Comparison of ENCODE assay signal across 29 cellular contexts in genomic region chr14:75781096-75781495, GRCh38.
"Had no signal": no experiment of that assay in that cellular context is flagged by ENCODE, and none has a peak within 500 bp of the region (broad histone marks: within the 10 kb centered on the region; RNA-seq: fewer than 3 reads in every experiment).

No MANE protein-coding gene starts in this region.

- H3K27me3 ChIP-seq: neutrophil, ovary, right lobe of liver, sigmoid colon, stomach, thyroid gland, tibial nerve, upper lobe of left lung, vagina had no signal

- H3K27ac ChIP-seq: neutrophil, ovary, parathyroid adenoma, psoas muscle, right lobe of liver, sigmoid colon, stomach, thoracic aorta, thyroid gland, tibial nerve, upper lobe of left lung, vagina had no signal

- H3K27me3 Mint-ChIP-seq: natural killer cell treated with Interleukin-12 subunit alpha and Interleukin-12 subunit beta and Interleukin-15 and Interleukin-18, amount 100 ng/mL, for 72 hours; progenitor cell of endocrine pancreas; stimulated activated naive B cell treated with anti-CD40 and anti-IgM and Interleukin-4, amounts not matched to agents 10 μg/mL and 1 μg/mL and 100 μg/mL, for 72 hours; stimulated activated naive CD8-positive, alpha-beta T cell treated with anti-CD3 and anti-CD28 coated beads, Interleukin-15, Interleukin-2, amounts not matched to agents 100 ng/mL and 50 ng/mL, for 24 hours had no signal

- H3K36me3 ChIP-seq: ovary had no signal

- H3K79me2 ChIP-seq: parathyroid adenoma had no signal

- H3K4me3 ChIP-seq: ovary, psoas muscle, right lobe of liver, sigmoid colon, stomach, thoracic aorta, thyroid gland, tibial nerve, upper lobe of left lung, vagina had no signal

- ATAC-seq: natural killer cell treated with Interleukin-12 subunit alpha and Interleukin-12 subunit beta and Interleukin-15 and Interleukin-18, amount 100 ng/mL, for 72 hours; psoas muscle; right cardiac atrium; right lobe of liver; stimulated activated effector memory CD8-positive, alpha-beta T cell treated with anti-CD3 and anti-CD28 coated beads, Interleukin-12 subunit alpha, Interleukin-12 subunit beta, amount 100 ng/mL, for 72 hours; stimulated activated naive B cell treated with anti-CD40 and anti-IgM and Interleukin-4, amounts not matched to agents 10 μg/mL and 1 μg/mL and 100 μg/mL, for 72 hours had no signal

- H3K9me3 ChIP-seq: neutrophil, ovary, psoas muscle, right lobe of liver, sigmoid colon, stomach, thoracic aorta, thyroid gland, tibial nerve, upper lobe of left lung, vagina had no signal

- H3K27ac Mint-ChIP-seq: natural killer cell treated with Interleukin-12 subunit alpha and Interleukin-12 subunit beta and Interleukin-15 and Interleukin-18, amount 100 ng/mL, for 72 hours; nephron progenitor cell; progenitor cell of endocrine pancreas; stimulated activated effector memory CD8-positive, alpha-beta T cell treated with anti-CD3 and anti-CD28 coated beads, Interleukin-12 subunit alpha, Interleukin-12 subunit beta, amount 100 ng/mL, for 72 hours; stimulated activated naive B cell treated with anti-CD40 and anti-IgM and Interleukin-4, amounts not matched to agents 10 μg/mL and 1 μg/mL and 100 μg/mL, for 72 hours; stimulated activated naive CD8-positive, alpha-beta T cell treated with anti-CD3 and anti-CD28 coated beads, Interleukin-15, Interleukin-2, amounts not matched to agents 100 ng/mL and 50 ng/mL, for 24 hours had no signal

- H3K4me3 Mint-ChIP-seq: natural killer cell treated with Interleukin-12 subunit alpha and Interleukin-12 subunit beta and Interleukin-15 and Interleukin-18, amount 100 ng/mL, for 72 hours; nephron progenitor cell; neural crest cell; stimulated activated effector memory CD8-positive, alpha-beta T cell treated with anti-CD3 and anti-CD28 coated beads, Interleukin-12 subunit alpha, Interleukin-12 subunit beta, amount 100 ng/mL, for 72 hours; stimulated activated naive B cell treated with anti-CD40 and anti-IgM and Interleukin-4, amounts not matched to agents 10 μg/mL and 1 μg/mL and 100 μg/mL, for 72 hours; stimulated activated naive CD8-positive, alpha-beta T cell treated with anti-CD3 and anti-CD28 coated beads, Interleukin-15, Interleukin-2, amounts not matched to agents 100 ng/mL and 50 ng/mL, for 24 hours had no signal

- H3K4me1 Mint-ChIP-seq: stimulated activated effector memory CD8-positive, alpha-beta T cell treated with anti-CD3 and anti-CD28 coated beads, Interleukin-12 subunit alpha, Interleukin-12 subunit beta, amount 100 ng/mL, for 72 hours; stimulated activated naive B cell treated with anti-CD40 and anti-IgM and Interleukin-4, amounts not matched to agents 10 μg/mL and 1 μg/mL and 100 μg/mL, for 72 hours had no signal

- H3K9me3 Mint-ChIP-seq: natural killer cell treated with Interleukin-12 subunit alpha and Interleukin-12 subunit beta and Interleukin-15 and Interleukin-18, amount 100 ng/mL, for 72 hours; neural crest cell; stimulated activated effector memory CD8-positive, alpha-beta T cell treated with anti-CD3 and anti-CD28 coated beads, Interleukin-12 subunit alpha, Interleukin-12 subunit beta, amount 100 ng/mL, for 72 hours; stimulated activated naive CD8-positive, alpha-beta T cell treated with anti-CD3 and anti-CD28 coated beads, Interleukin-15, Interleukin-2, amounts not matched to agents 100 ng/mL and 50 ng/mL, for 24 hours had no signal

- H3K4me1 ChIP-seq: parathyroid adenoma, right lobe of liver, sigmoid colon, stomach, thyroid gland, tibial nerve, upper lobe of left lung, vagina had no signal

- H2AFZ ChIP-seq: parathyroid adenoma had no signal

- DNase-seq: nephron progenitor cell; nucleus accumbens; ovary; posterior cingulate gyrus; psoas muscle; right cardiac atrium; right lobe of liver; sigmoid colon; small intestine; stimulated activated CD4-positive, alpha-beta T cell treated with anti-CD3 and anti-CD28 coated beads, Interleukin-15, amount 100 ng/mL, for 24 hours; stimulated activated CD4-positive, alpha-beta T cell treated with anti-CD3 and anti-CD28 coated beads, Interleukin-2, amount 100 ng/mL, for 24 hours; stimulated activated CD4-positive, alpha-beta T cell treated with anti-CD3 and anti-CD28 coated beads, Interleukin-2, amount 100 ng/mL, for 48 hours; stimulated activated CD4-positive, alpha-beta T cell treated with anti-CD3 and anti-CD28 coated beads, Interleukin-4, amount 100 ng/mL, for 24 hours; stimulated activated naive B cell treated with anti-CD40 and anti-IgM and Interleukin-4, amounts not matched to agents 10 μg/mL and 1 μg/mL and 100 μg/mL, for 72 hours; stimulated activated naive CD4-positive, alpha-beta T cell treated with Interleukin-2 at 50 U/mL for 16 hours; stomach; thyroid gland; trophoblast cell; upper lobe of left lung had no signal
